Comparison of ENCODE assay signal across 7 cellular contexts in the genomic region with DNA sequence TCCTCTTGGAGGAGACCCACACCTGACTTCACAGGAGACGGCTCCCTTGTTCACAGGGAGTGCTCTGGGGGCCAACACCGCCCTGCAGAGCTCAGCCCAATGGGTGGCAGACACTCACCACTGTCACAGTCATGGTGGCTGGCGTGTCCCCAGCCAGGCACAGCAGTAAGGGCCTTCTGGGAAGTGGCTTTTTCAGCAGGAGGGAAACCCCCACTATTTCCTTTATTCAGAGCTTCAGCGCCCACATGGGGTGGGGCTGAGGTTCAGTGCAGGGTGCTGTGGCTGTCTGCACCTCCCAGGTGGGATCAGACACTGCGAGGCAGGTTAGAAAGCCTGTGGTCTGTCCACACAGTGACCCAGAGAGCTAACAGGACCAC. TPM values are rescaled to one million over a fixed set of nuclear protein-coding genes. Genes with fewer than 3 reads are reported as not detected.
DNase-seq lines count a peak whose midpoint lies in the region; ATAC-seq and TF ChIP-seq lines count a peak whose summit lies in the region.

No MANE protein-coding gene starts in this region.

- H3K36me3 Mint-ChIP-seq in activated CD4-positive, alpha-beta memory T cell treated with anti-CD3 and anti-CD28 coated beads for 36 hours, result peaks cover 52% of the 10 kb centered on the region
- peaks cover 0 to 9% (median 3%) of the 10 kb centered on the region in 3 donors for H3K36me3 Mint-ChIP-seq in immature natural killer cell
- H3K36me3 Mint-ChIP-seq in stimulated activated naive B cell treated with anti-CD40 and anti-IgM and Interleukin-4, amounts not matched to agents 10 μg/mL and 1 μg/mL and 100 μg/mL, for 72 hours, result peaks cover 50 to 71% of the 10 kb centered on the region in 2 donors

- H3K9me3 Mint-ChIP-seq in activated CD4-positive, alpha-beta memory T cell treated with anti-CD3 and anti-CD28 coated beads for 36 hours, result no peaks in the 10 kb centered on the region
- H3K9me3 Mint-ChIP-seq in immature natural killer cell, result no peaks in the 10 kb centered on the region
- no peaks in the 10 kb centered on the region for H3K9me3 Mint-ChIP-seq in stimulated activated naive B cell treated with anti-CD40 and anti-IgM and Interleukin-4, amounts not matched to agents 10 μg/mL and 1 μg/mL and 100 μg/mL, for 72 hours

- H3K27me3 ChIP-seq in BE2C, result no peaks in the 10 kb centered on the region

- no peak for TF ChIP-seq CTCF in BE2C (IDR thresholded peaks at IDR 0.05; ENCODE audit: low read depth, low read length)

- intact Hi-C loops in activated CD4-positive, alpha-beta memory T cell treated with anti-CD3 and anti-CD28 coated beads for 36 hours (cut with micrococcal nuclease), result loop anchor here (1.0 to 5.0 kb wide), 4 partner anchors 34 to 135 kb away; a partner anchor contains a TSS

- CTCF ChIA-PET in activated CD4-positive, alpha-beta memory T cell treated with anti-CD3 and anti-CD28 coated beads for 36 hours (lab: Charles Lee), result interaction anchor here (0.8 to 1.5 kb wide), 3 partner anchors 16 to 325 kb away, joined by 3 to 8 read pairs (median 4); a partner anchor contains a TSS

- peak overlapping the region; percentile 65 for H3K4me3 Mint-ChIP-seq in activated CD4-positive, alpha-beta memory T cell treated with anti-CD3 and anti-CD28 coated beads for 36 hours
- peak overlapping the region in 2 of 5 donors; percentile 6 to 40 for H3K4me3 Mint-ChIP-seq in immature natural killer cell
- H3K4me3 Mint-ChIP-seq in stimulated activated naive B cell treated with anti-CD40 and anti-IgM and Interleukin-4, amounts not matched to agents 10 μg/mL and 1 μg/mL and 100 μg/mL, for 72 hours, result peak overlapping the region; percentile 29 to 76

- DNase-seq in activated CD4-positive, alpha-beta memory T cell treated with anti-CD3 and anti-CD28 coated beads for 36 hours, result peak; percentile 89
- peak; percentile 41 to 51 (median 43) for DNase-seq in immature natural killer cell
- DNase-seq in stimulated activated naive B cell treated with anti-CD40 and anti-IgM and Interleukin-4, amounts not matched to agents 10 μg/mL and 1 μg/mL and 100 μg/mL, for 72 hours, result peak; percentile 75
- DNase-seq in BE2C, result no peak
- DNase-seq in NCI-H146 treated with DMSO at 0.1 percent for 48 hours (lab: John Stamatoyannopoulos, UW; ENCODE audit: unreplicated experiment), result no peak

- H3K4me3 ChIP-seq in BE2C (ENCODE audit: low read depth, low read length), result no peak overlapping the region

- H3K27ac Mint-ChIP-seq in activated CD4-positive, alpha-beta memory T cell treated with anti-CD3 and anti-CD28 coated beads for 36 hours, result peak overlapping the region; percentile 96
- H3K27ac Mint-ChIP-seq in immature natural killer cell, result peak overlapping the region; percentile 19 to 90 (median 62)
- H3K27ac Mint-ChIP-seq in stimulated activated naive B cell treated with anti-CD40 and anti-IgM and Interleukin-4, amounts not matched to agents 10 μg/mL and 1 μg/mL and 100 μg/mL, for 72 hours, result peak overlapping the region; percentile 95

- POLR2A ChIA-PET in activated CD4-positive, alpha-beta memory T cell treated with anti-CD3 and anti-CD28 coated beads for 36 hours (lab: Charles Lee), result interaction anchor here (0.7 to 1.5 kb wide), 5 partner anchors 8 to 129 kb away, joined by 3 to 5 read pairs (median 3); a partner anchor contains a TSS

- peak; percentile 36 for ATAC-seq in HG02571 (IDR thresholded peaks at IDR 0.05; ENCODE audit: unreplicated experiment)
- peak; percentile 74 to 79 for ATAC-seq in stimulated activated naive B cell treated with anti-CD40 and anti-IgM and Interleukin-4, amounts not matched to agents 10 μg/mL and 1 μg/mL and 100 μg/mL, for 72 hours (replicated peaks)
- ATAC-seq in GM21390 (IDR thresholded peaks at IDR 0.05; ENCODE audit: unreplicated experiment), result no peak

- H3K9me3 ChIP-seq in BE2C, result no peaks in the 10 kb centered on the region

- peaks cover 5% of the 10 kb centered on the region for H3K4me1 ChIP-seq in BE2C

- peaks cover 65% of the 10 kb centered on the region for H3K4me1 Mint-ChIP-seq in activated CD4-positive, alpha-beta memory T cell treated with anti-CD3 and anti-CD28 coated beads for 36 hours (ENCODE audit: low read depth)
- H3K4me1 Mint-ChIP-seq in immature natural killer cell, result peaks cover 27 to 33% of the 10 kb centered on the region in 2 donors
- H3K4me1 Mint-ChIP-seq in stimulated activated naive B cell treated with anti-CD40 and anti-IgM and Interleukin-4, amounts not matched to agents 10 μg/mL and 1 μg/mL and 100 μg/mL, for 72 hours, result peaks cover 50 to 74% of the 10 kb centered on the region in 2 donors

- H3K36me3 ChIP-seq in BE2C, result peaks cover 63% of the 10 kb centered on the region

- no peaks in the 10 kb centered on the region for H3K27me3 Mint-ChIP-seq in activated CD4-positive, alpha-beta memory T cell treated with anti-CD3 and anti-CD28 coated beads for 36 hours
- peaks cover 2 to 6% (median 2%) of the 10 kb centered on the region in 3 donors for H3K27me3 Mint-ChIP-seq in immature natural killer cell (ENCODE audit: low read depth in 3 of 3)
- H3K27me3 Mint-ChIP-seq in stimulated activated naive B cell treated with anti-CD40 and anti-IgM and Interleukin-4, amounts not matched to agents 10 μg/mL and 1 μg/mL and 100 μg/mL, for 72 hours, result no peaks in the 10 kb centered on the region

RNA-seq across cellular contexts. Expression of a gene that starts 3.6 kb away (rescaled TPM):
- total RNA-seq in activated CD4-positive, alpha-beta memory T cell treated with anti-CD3 and anti-CD28 coated beads for 36 hours, result 10 to 100 TPM; 13.9 to 14.3 TPM
- polyA plus RNA-seq in immature natural killer cell, result 1 to 10 TPM in 2 of 3 donors, under 1 TPM in 1; 0.40 to 2.0 (median 1.0) TPM
- polyA plus RNA-seq in BE2C (2012; ENCODE audit: insufficient read depth, insufficient read length, low read depth), result 56.9 TPM

RNA-seq across cellular contexts. Expression of a gene that starts 6.9 kb away (rescaled TPM):
- 10 to 100 TPM; 66.9 to 74.9 TPM for total RNA-seq in activated CD4-positive, alpha-beta memory T cell treated with anti-CD3 and anti-CD28 coated beads for 36 hours
- polyA plus RNA-seq in immature natural killer cell, result 10 to 100 TPM in 1 of 3 donors, 1 to 10 TPM in 2; 5.7 to 11.5 (median 6.2) TPM
- 253 TPM for polyA plus RNA-seq in BE2C (2012; ENCODE audit: insufficient read depth, insufficient read length, low read depth)

RNA-seq across cellular contexts. Expression of a gene that starts 6.9 kb away (rescaled TPM):
- 100 to 1,000 TPM; 108 to 112 TPM for total RNA-seq in activated CD4-positive, alpha-beta memory T cell treated with anti-CD3 and anti-CD28 coated beads for 36 hours
- 10 to 100 TPM; 34.5 to 43.5 (median 42.6) TPM for polyA plus RNA-seq in immature natural killer cell
- 145 TPM for polyA plus RNA-seq in BE2C (2012; ENCODE audit: insufficient read depth, insufficient read length, low read depth)

RNA-seq across cellular contexts. Expression of a gene that starts 30.1 kb away (rescaled TPM):
- total RNA-seq in activated CD4-positive, alpha-beta memory T cell treated with anti-CD3 and anti-CD28 coated beads for 36 hours, result 1 to 10 TPM; 1.4 to 2.4 TPM
- polyA plus RNA-seq in immature natural killer cell, result under 1 TPM in 2 of 3 donors, not detected in 1; 0.28 to 0.56 TPM
- polyA plus RNA-seq in BE2C (2012; ENCODE audit: insufficient read depth, insufficient read length, low read depth), result 47.9 TPM

RNA-seq across cellular contexts. Expression of a gene that starts 36.1 kb away (rescaled TPM):
- total RNA-seq in activated CD4-positive, alpha-beta memory T cell treated with anti-CD3 and anti-CD28 coated beads for 36 hours, result 10 to 100 TPM; 18.8 to 21.3 TPM
- polyA plus RNA-seq in immature natural killer cell, result 1 to 10 TPM in 1 of 3 donors, under 1 TPM in 2; 0.85 to 4.4 (median 0.96) TPM
- polyA plus RNA-seq in BE2C (2012; ENCODE audit: insufficient read depth, insufficient read length, low read depth), result 27.6 TPM

Comparison
In these comparisons a context has a peak if more than half of its experiments do, and no peak if none do; other contexts are left out.
1. DNase-seq: peak in activated CD4-positive, alpha-beta memory T cell treated with anti-CD3 and anti-CD28 coated beads for 36 hours (single experiment), immature natural killer cell (3 of 3) and stimulated activated naive B cell treated with anti-CD40 and anti-IgM and Interleukin-4, amounts not matched to agents 10 μg/mL and 1 μg/mL and 100 μg/mL, for 72 hours (single experiment); none in BE2C (single experiment) and NCI-H146 treated with DMSO at 0.1 percent for 48 hours (single experiment).
2. Peak in every context shown above with its lines, with median percentiles within 50 percentile points of each other: H3K27ac Mint-ChIP-seq.